ENCODE assay signal across 8 cellular contexts in the genomic region with DNA sequence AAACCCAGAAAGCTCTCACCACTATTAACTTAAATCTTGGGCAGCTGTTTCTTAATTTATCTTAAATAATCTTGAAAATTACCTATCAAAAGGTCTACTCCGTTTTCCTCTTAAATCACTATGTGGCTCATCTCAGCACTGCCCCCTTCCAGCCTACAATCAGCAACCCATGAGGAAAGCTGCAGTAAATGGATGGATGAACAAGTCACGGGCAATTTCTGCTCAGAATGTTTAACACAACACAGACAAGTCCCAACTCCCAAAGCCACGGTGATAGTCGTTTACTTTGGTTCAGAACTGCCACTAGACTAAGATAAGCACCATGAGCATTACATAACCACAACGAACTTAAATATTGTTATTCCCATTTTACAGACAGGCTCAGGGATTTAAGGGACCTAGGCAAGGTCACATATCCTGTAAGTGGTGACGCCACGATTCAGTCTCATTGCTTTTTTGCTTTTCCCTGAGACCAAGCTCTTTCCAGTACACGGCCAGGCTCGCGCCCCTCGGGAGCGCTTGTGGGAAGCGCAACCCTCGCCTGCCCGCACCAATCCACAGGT. TPM values are rescaled to one million over a fixed set of nuclear protein-coding genes. Genes with fewer than 3 reads are reported as not detected.
A peak's percentile ranks its signal among the peaks of the same experiment; 100 is the strongest.
DNase-seq lines count a peak whose midpoint lies in the region; ATAC-seq and TF ChIP-seq lines count a peak whose summit lies in the region.

No MANE protein-coding gene starts in this region.

- POLR2A ChIA-PET in BJ (lab: Charles Lee), result interaction anchor here (0.6 kb wide), 2 partner anchors 22 to 154 kb away, joined by 3 read pairs; no protein-coding TSS in a partner anchor

- H3K27ac ChIP-seq in breast epithelium (peak overlapping the region; percentile 96 to 97), liver (ENCODE audit: low read depth in 1 of 2, low read length in 2 of 2) (peak overlapping the region; percentile 94 to 97), thymus (ENCODE audit: low read depth) (peak overlapping the region; percentile 86)

- H3K27me3 ChIP-seq in BJ (ENCODE audit: control insufficient read depth, insufficient read depth, low read length) (no peaks in the 10 kb centered on the region), breast epithelium (no peaks in the 10 kb centered on the region), liver (ENCODE audit: control insufficient read depth in 4 of 4, insufficient read depth in 4 of 4, low read length in 3 of 4) (no peaks in the 10 kb centered on the region), thymus (ENCODE audit: control insufficient read depth, insufficient read depth) (no peaks in the 10 kb centered on the region)

- DNase-seq in BJ (ENCODE audit: low read depth) (no peak), NAMALWA (ENCODE audit: low spot score) (peak; percentile 54), breast epithelium (ENCODE audit: low spot score in 2 of 2) (no peak), NCI-H2081 treated with DMSO at 0.1 percent for 48 hours (lab: John Stamatoyannopoulos, UW) (no peak), NCI-H774 (lab: John Stamatoyannopoulos, UW) (no peak)

- peaks cover 0 to 7% of the 10 kb centered on the region in 2 donors for H3K4me1 ChIP-seq in breast epithelium
- H3K4me1 ChIP-seq in liver (ENCODE audit: control insufficient read depth in 4 of 4, insufficient read depth in 4 of 4, low read length in 3 of 4), result peaks cover 2 to 30% (median 13%) of the 10 kb centered on the region in 4 donors
- peaks cover 5% of the 10 kb centered on the region for H3K4me1 ChIP-seq in thymus (ENCODE audit: control insufficient read depth, insufficient read depth, low read length)

- TF ChIP-seq CTCF in BJ (IDR thresholded peaks at IDR 0.05; ENCODE audit: insufficient read depth, low read depth, low read length), result peak; percentile 35
- no peak for TF ChIP-seq CTCF in breast epithelium (IDR thresholded peaks at IDR 0.05)
- no peak for TF ChIP-seq CTCF in liver (IDR thresholded peaks at IDR 0.05; ENCODE audit: low read depth, low read length, missing input control)

- no peaks in the 10 kb centered on the region for H3K36me3 ChIP-seq in BJ (ENCODE audit: control insufficient read depth, insufficient read depth, low read length)
- H3K36me3 ChIP-seq in breast epithelium, result no peaks in the 10 kb centered on the region
- H3K36me3 ChIP-seq in liver (ENCODE audit: control insufficient read depth in 4 of 4, insufficient read depth in 3 of 4, low read depth in 1 of 4, low read length in 3 of 4), result peaks cover 0 to 2% (median 0%) of the 10 kb centered on the region in 4 donors
- H3K36me3 ChIP-seq in thymus (ENCODE audit: control insufficient read depth, insufficient read depth), result no peaks in the 10 kb centered on the region

- intact Hi-C loops in breast epithelium (cut with DNase I; ENCODE audit: low total_unique reads), result loop anchor here (10.0 kb wide), 1 partner anchor 165 kb away; a partner anchor contains a TSS

- no peak for TF ChIP-seq POLR2A in breast epithelium (IDR thresholded peaks at IDR 0.05)

- H3K9me3 ChIP-seq in breast epithelium (no peaks in the 10 kb centered on the region), liver (ENCODE audit: control insufficient read depth in 4 of 4, low read length in 3 of 4) (no peaks in the 10 kb centered on the region), thymus (ENCODE audit: control insufficient read depth) (no peaks in the 10 kb centered on the region)

- TF ChIP-seq RAD21 in liver (IDR thresholded peaks at IDR 0.05), result no peak

- H3K4me3 ChIP-seq in BJ (ENCODE audit: low read depth, low read length) (peak overlapping the region; percentile 75), breast epithelium (peak overlapping the region; percentile 69 to 84 (median 76)), liver (ENCODE audit: low read depth in 1 of 3, low read length in 3 of 3) (peak overlapping the region; percentile 69 to 94 (median 70)), thymus (ENCODE audit: low read length) (peak overlapping the region; percentile 73)

- 6% methylated on average over 15 of the region's 15 CpGs for WGBS in liver
- 3% methylated on average over 15 of the region's 15 CpGs for WGBS in thymus

- peak overlapping the region; percentile 30 to 96 for H3K9ac ChIP-seq in liver (ENCODE audit: low read depth in 1 of 2, low read length in 2 of 2)

- CTCF ChIA-PET in BJ (lab: Yijun Ruan, JAX), result interaction anchor here (0.9 to 4.2 kb wide), 7 partner anchors 9 to 443 kb away, joined by 3 to 22 read pairs (median 4); a partner anchor contains a TSS

- peak; percentile 15 for ATAC-seq in GM18519 (IDR thresholded peaks at IDR 0.05; ENCODE audit: low FRiP score, unreplicated experiment)

TF ChIP-seq in liver, 16 proteins besides CTCF, POLR2A, EP300 and RAD21:
- TF ChIP-seq, protein P1, sequence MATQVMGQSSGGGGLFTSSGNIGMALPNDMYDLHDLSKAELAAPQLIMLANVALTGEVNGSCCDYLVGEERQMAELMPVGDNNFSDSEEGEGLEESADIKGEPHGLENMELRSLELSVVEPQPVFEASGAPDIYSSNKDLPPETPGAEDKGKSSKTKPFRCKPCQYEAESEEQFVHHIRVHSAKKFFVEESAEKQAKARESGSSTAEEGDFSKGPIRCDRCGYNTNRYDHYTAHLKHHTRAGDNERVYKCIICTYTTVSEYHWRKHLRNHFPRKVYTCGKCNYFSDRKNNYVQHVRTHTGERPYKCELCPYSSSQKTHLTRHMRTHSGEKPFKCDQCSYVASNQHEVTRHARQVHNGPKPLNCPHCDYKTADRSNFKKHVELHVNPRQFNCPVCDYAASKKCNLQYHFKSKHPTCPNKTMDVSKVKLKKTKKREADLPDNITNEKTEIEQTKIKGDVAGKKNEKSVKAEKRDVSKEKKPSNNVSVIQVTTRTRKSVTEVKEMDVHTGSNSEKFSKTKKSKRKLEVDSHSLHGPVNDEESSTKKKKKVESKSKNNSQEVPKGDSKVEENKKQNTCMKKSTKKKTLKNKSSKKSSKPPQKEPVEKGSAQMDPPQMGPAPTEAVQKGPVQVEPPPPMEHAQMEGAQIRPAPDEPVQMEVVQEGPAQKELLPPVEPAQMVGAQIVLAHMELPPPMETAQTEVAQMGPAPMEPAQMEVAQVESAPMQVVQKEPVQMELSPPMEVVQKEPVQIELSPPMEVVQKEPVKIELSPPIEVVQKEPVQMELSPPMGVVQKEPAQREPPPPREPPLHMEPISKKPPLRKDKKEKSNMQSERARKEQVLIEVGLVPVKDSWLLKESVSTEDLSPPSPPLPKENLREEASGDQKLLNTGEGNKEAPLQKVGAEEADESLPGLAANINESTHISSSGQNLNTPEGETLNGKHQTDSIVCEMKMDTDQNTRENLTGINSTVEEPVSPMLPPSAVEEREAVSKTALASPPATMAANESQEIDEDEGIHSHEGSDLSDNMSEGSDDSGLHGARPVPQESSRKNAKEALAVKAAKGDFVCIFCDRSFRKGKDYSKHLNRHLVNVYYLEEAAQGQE (IDR thresholded peaks at IDR 0.05), result no peak
- TF ChIP-seq EGR1 (IDR thresholded peaks at IDR 0.05; ENCODE audit: low read depth in 2 of 2) (no peak), FOXA1 (IDR thresholded peaks at IDR 0.05) (no peak), NR2F2 (IDR thresholded peaks at IDR 0.05) (no peak), TAF1 (conservative IDR thresholded peaks at IDR 0.05) (no peak)

RNA-seq across cellular contexts. Expression of a gene that starts 2.0 kb away (rescaled TPM):
- polyA plus RNA-seq in BJ (2011; rRNA removed), result 7.6 and 9.2 TPM in 2 replicates
- 1.0 and 4.2 TPM in 2 replicates for polyA minus RNA-seq in BJ (2011; rRNA and poly(A)+ RNA removed)
- 1 to 10 TPM; 5.6 to 8.6 (median 5.6) TPM for total RNA-seq in breast epithelium
- 1 to 10 TPM; 1.0 to 6.2 TPM for total RNA-seq in liver
- 10 to 100 TPM in 1 of 2 donors, 1 to 10 TPM in 1; 2.6 to 17.0 TPM for polyA plus RNA-seq in liver
- polyA plus RNA-seq in thymus, result 28.5 TPM

RNA-seq across cellular contexts. Expression of a gene that starts 2.3 kb away (rescaled TPM):
- polyA plus RNA-seq in BJ (2011; rRNA removed) (5.4 and 12.4 TPM in 2 replicates), liver (1 to 10 TPM; 4.8 to 6.0 TPM), thymus (12.1 TPM)
- 8.5 and 10.2 TPM in 2 replicates for polyA minus RNA-seq in BJ (2011; rRNA and poly(A)+ RNA removed)
- total RNA-seq in breast epithelium (10 to 100 TPM; 20.2 to 35.6 (median 26.5) TPM), liver (10 to 100 TPM; 14.7 to 19.9 TPM)

RNA-seq across cellular contexts. Expression of a gene that starts 22.8 kb away (rescaled TPM):
- polyA plus RNA-seq in BJ (2011; rRNA removed) (63.8 and 72.5 TPM in 2 replicates), liver (100 to 1,000 TPM in 1 of 2 donors, 10 to 100 TPM in 1; 36.3 to 118 TPM), thymus (42.9 TPM)
- 21.3 and 32.4 TPM in 2 replicates for polyA minus RNA-seq in BJ (2011; rRNA and poly(A)+ RNA removed)
- total RNA-seq in breast epithelium (10 to 100 TPM; 26.2 to 37.4 (median 30.0) TPM), liver (10 to 100 TPM; 22.3 to 28.6 TPM)

RNA-seq across cellular contexts. Expression of a gene that starts 24.1 kb away (rescaled TPM):
- polyA plus RNA-seq in BJ (2011; rRNA removed), result 2.4 and 5.1 TPM in 2 replicates
- polyA minus RNA-seq in BJ (2011; rRNA and poly(A)+ RNA removed), result 2.2 and 3.0 TPM in 2 replicates
- total RNA-seq in breast epithelium, result 10 to 100 TPM in 2 of 3 donors, 1 to 10 TPM in 1; 6.4 to 16.7 (median 12.5) TPM
- total RNA-seq in liver, result 1 to 10 TPM; 6.7 to 7.4 TPM
- polyA plus RNA-seq in liver, result 1 to 10 TPM; 2.6 to 5.9 TPM
- polyA plus RNA-seq in thymus, result 14.4 TPM
